8 cellular contexts compared by ENCODE assay signal in the genomic region with DNA sequence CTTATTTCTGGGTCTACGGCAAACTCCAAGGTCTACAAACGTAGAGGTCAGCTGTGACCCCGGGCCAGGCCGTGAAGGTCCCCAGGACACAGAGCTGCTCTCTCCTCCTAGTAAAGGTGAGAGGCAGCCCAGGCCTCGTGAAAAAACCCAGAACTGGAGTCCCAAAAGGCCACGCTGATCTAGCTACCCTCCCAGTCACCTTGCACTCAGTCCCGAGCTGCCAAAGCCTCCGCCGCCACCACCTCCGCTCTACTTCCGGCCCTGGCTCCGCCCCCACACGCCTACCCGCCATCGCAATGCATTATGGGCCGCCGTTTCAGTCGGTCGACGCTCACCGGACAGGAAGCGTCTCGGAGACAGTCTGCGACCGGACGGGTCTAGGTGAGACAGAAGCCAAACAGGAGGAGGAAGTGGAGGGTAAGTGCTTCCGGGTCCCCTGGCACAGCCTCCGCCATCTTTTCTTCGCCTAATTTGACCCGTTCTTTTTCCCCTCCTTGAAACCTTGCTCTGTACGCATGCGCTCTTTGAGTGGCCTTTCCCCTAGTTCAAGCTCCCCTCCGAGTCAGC. TPM values are rescaled to one million over a fixed set of nuclear protein-coding genes. Genes with fewer than 3 reads are reported as not detected.
DNase-seq lines count a peak whose midpoint lies in the region; ATAC-seq lines count a peak whose summit lies in the region.

A gene with protein sequence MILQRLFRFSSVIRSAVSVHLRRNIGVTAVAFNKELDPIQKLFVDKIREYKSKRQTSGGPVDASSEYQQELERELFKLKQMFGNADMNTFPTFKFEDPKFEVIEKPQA (minus strand): TSS at position 251 of the 567 bp plus-strand sequence. CDS start 5,110 bp downstream, outside the sequence.
Gene GABPA (plus strand): TSS at position 319 of the 567 bp plus-strand sequence. CDS start 6,627 bp downstream, outside the sequence.

- ATAC-seq in GM19351 (IDR thresholded peaks at IDR 0.05; ENCODE audit: unreplicated experiment) (peak; percentile 85), HG03521 (IDR thresholded peaks at IDR 0.05; ENCODE audit: unreplicated experiment) (peak; percentile 85), left lobe of liver (peak; percentile 88)

- H3K4me2 ChIP-seq in BLaER1 treated with 17β-estradiol and CSF1 and Interleukin-3, amounts not matched to agents 10 nM and 100 nM, result peak within 1 kb of the TSS; percentile 79 to 96 (median 90)

- peak within 1 kb of the TSS; percentile 99 to 100 (median 100) for H3K27ac ChIP-seq in BLaER1 treated with 17β-estradiol and CSF1 and Interleukin-3, amounts not matched to agents 10 nM and 100 nM

- H4K20me1 ChIP-seq in BLaER1 treated with 17β-estradiol and CSF1 and Interleukin-3, amounts not matched to agents 10 nM and 100 nM, result peaks cover 26 to 56% (median 42%) of the 10 kb centered on the region in 11 experiments; a peak in 17 of 22 replicates

- H3K4me3 Mint-ChIP-seq in dendritic cell treated with granulocyte-macrophage colony-stimulating factor and Interleukin-4, amounts not matched to agents 40 ng/mL and 50 ng/mL, for 4 days, result peak within 1 kb of the TSS; percentile 96

- peak within 1 kb of the TSS; percentile 80 to 96 (median 89) for H3K4me3 ChIP-seq in BLaER1 treated with 17β-estradiol and CSF1 and Interleukin-3, amounts not matched to agents 10 nM and 100 nM

- H3K27me3 Mint-ChIP-seq in dendritic cell treated with granulocyte-macrophage colony-stimulating factor and Interleukin-4, amounts not matched to agents 40 ng/mL and 50 ng/mL, for 4 days, result no peaks in the 10 kb centered on the region

- peaks cover 17 to 41% (median 30%) of the 10 kb centered on the region in 11 experiments; a peak in 21 of 22 replicates for H3K36me3 ChIP-seq in BLaER1 treated with 17β-estradiol and CSF1 and Interleukin-3, amounts not matched to agents 10 nM and 100 nM

- intact Hi-C loops in dendritic cell treated with granulocyte-macrophage colony-stimulating factor and Interleukin-4, amounts not matched to agents 40 ng/mL and 50 ng/mL, for 4 days (cut with micrococcal nuclease), result loop anchor here (1.0 to 10.0 kb wide), 3 partner anchors 126 to 430 kb away; no protein-coding TSS in a partner anchor

- peak within 1 kb of the TSS; percentile 100 for H3K27ac Mint-ChIP-seq in dendritic cell treated with granulocyte-macrophage colony-stimulating factor and Interleukin-4, amounts not matched to agents 40 ng/mL and 50 ng/mL, for 4 days

- H3K4me1 Mint-ChIP-seq in dendritic cell treated with granulocyte-macrophage colony-stimulating factor and Interleukin-4, amounts not matched to agents 40 ng/mL and 50 ng/mL, for 4 days (ENCODE audit: low read depth), result peaks cover 35% of the 10 kb centered on the region

- DNase-seq in NCI-H748 (lab: John Stamatoyannopoulos, UW; ENCODE audit: unreplicated experiment), result peak; percentile 98
- peak; percentile 98 for DNase-seq in activated CD4-positive, alpha-beta T cell treated with anti-CD3 and anti-CD28 coated beads, Interleukin-2, amount 50 U/mL, for 1 hour
- peak; percentile 97 for DNase-seq in left lobe of liver (ENCODE audit: low spot score)
- peak; percentile 96 for DNase-seq in stimulated activated CD4-positive, alpha-beta T cell treated with anti-CD3 and anti-CD28 coated beads, Interleukin-2, amount 100 ng/mL, for 4 hours (ENCODE audit: low read depth)

- H3K27me3 ChIP-seq in BLaER1 treated with 17β-estradiol and CSF1 and Interleukin-3, amounts not matched to agents 10 nM and 100 nM, result no peaks in the 10 kb centered on the region

- peaks cover 43% of the 10 kb centered on the region for H3K36me3 Mint-ChIP-seq in dendritic cell treated with granulocyte-macrophage colony-stimulating factor and Interleukin-4, amounts not matched to agents 40 ng/mL and 50 ng/mL, for 4 days (ENCODE audit: low read depth)

- no peaks in the 10 kb centered on the region for H3K9me3 Mint-ChIP-seq in dendritic cell treated with granulocyte-macrophage colony-stimulating factor and Interleukin-4, amounts not matched to agents 40 ng/mL and 50 ng/mL, for 4 days

- peaks cover 34 to 52% (median 40%) of the 10 kb centered on the region in 10 experiments for H3K4me1 ChIP-seq in BLaER1 treated with 17β-estradiol and CSF1 and Interleukin-3, amounts not matched to agents 10 nM and 100 nM

- H3K9me3 ChIP-seq in BLaER1 treated with 17β-estradiol and CSF1 and Interleukin-3, amounts not matched to agents 10 nM and 100 nM (replicated peaks in 1 of 11), result no peaks in the 10 kb centered on the region

- peak within 1 kb of the TSS; percentile 99 to 100 (median 100) for H3K9ac ChIP-seq in BLaER1 treated with 17β-estradiol and CSF1 and Interleukin-3, amounts not matched to agents 10 nM and 100 nM

RNA-seq across cellular contexts. Expression of the first gene that starts in this region (rescaled TPM):
- total RNA-seq in left lobe of liver, result 116 TPM

RNA-seq across cellular contexts. Expression of gene GABPA, which starts in this region (rescaled TPM):
- total RNA-seq in left lobe of liver, result 10.9 TPM

Comparison
In these comparisons a context has a peak if more than half of its experiments do, and no peak if none do; other contexts are left out.
1. Peak in every context shown above with its lines: DNase-seq, ATAC-seq, H3K4me3 ChIP-seq and H3K27ac ChIP-seq.